8 cellular contexts compared by ENCODE assay signal in the genomic region with DNA sequence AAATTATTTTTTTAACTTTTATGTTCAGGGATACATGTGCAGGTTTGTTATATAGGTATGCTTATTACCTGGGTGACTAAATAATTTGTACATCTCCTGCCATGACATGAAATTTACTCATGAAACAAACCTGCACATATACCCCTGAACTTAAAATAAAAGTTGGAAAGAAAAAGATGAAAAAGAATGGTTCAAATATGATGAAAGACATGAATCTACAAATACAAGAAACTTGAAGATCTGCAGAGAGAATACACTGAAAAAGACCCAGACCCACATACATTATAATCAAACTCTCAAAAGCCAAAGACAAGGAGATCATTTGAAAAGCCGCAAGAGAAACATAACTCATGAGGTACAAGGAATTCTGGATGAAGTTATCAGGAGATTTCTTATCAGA.
"Had no signal": no experiment of that assay in that cellular context is flagged by ENCODE, and none has a peak within 500 bp of the region (broad histone marks: within the 10 kb centered on the region; RNA-seq: fewer than 3 reads in every experiment).

No MANE protein-coding gene starts in this region.

- H3K4me3 ChIP-seq: GM12878 had no signal

- DNase-seq: GDM1, GF-D8 had no signal

- FAIRE-seq: G401.6, GM12878, GM12891, GM12892, GM18507, GM19239 had no signal

- ATAC-seq: GM12878 had no signal
